ENCODE assay signal across 14 cellular contexts in genomic region chr4:17654701-17655100, GRCh38. TPM values are rescaled to one million over a fixed set of nuclear protein-coding genes. Genes with fewer than 3 reads are reported as not detected.
DNase-seq lines count a peak whose midpoint lies in the region; ATAC-seq and TF ChIP-seq lines count a peak whose summit lies in the region.
"Had no signal": no experiment of that assay in that cellular context is flagged by ENCODE, and none has a peak within 500 bp of the region (broad histone marks: within the 10 kb centered on the region; RNA-seq: fewer than 3 reads in every experiment).

No MANE protein-coding gene starts in this region.

- no peak overlapping the region for H3K27ac ChIP-seq in OCI-LY3 (ENCODE audit: low read length)
- H3K27ac ChIP-seq in ovary, result no peak overlapping the region
- H3K27ac ChIP-seq: KMS-11 had no signal

- TF ChIP-seq EP300 in ovary (IDR thresholded peaks at IDR 0.05), result no peak

- H3K9ac ChIP-seq in OCI-LY3 (ENCODE audit: low read length), result no peak overlapping the region
- H3K9ac ChIP-seq: KMS-11 had no signal

- H3K27me3 ChIP-seq in OCI-LY3 (ENCODE audit: low read depth, low read length), result peaks cover 4% of the 10 kb centered on the region; the same call in 1 of the 2 replicates
- no peaks in the 10 kb centered on the region for H3K27me3 ChIP-seq in ovary

- H3K4me1 ChIP-seq in OCI-LY3 (ENCODE audit: low read length) (peaks cover 10% of the 10 kb centered on the region), ovary (ENCODE audit: insufficient read depth) (no peaks in the 10 kb centered on the region)
- H3K4me1 ChIP-seq: Caco-2 had no signal

- no peak for TF ChIP-seq POLR2A in ovary (IDR thresholded peaks at IDR 0.05)

- no peak for TF ChIP-seq CTCF in OCI-LY3 (IDR thresholded peaks at IDR 0.05; ENCODE audit: low read depth, low read length)
- TF ChIP-seq CTCF in ovary (IDR thresholded peaks at IDR 0.05), result no peak

- 61 to 72% (median 64%) methylated on average over 8 of the region's 8 CpGs for WGBS in ovary, 3 donors

- no peaks in the 10 kb centered on the region for H4K20me1 ChIP-seq in OCI-LY3 (ENCODE audit: insufficient read depth, low read length)

- intact Hi-C loops in ovary (cut with DNase I), result no loop called here

- no peaks in the 10 kb centered on the region for H3K36me3 ChIP-seq in OCI-LY3 (replicated peaks; ENCODE audit: low read depth, low read length)
- no peaks in the 10 kb centered on the region for H3K36me3 ChIP-seq in ovary

- ATAC-seq in GM18861 (IDR thresholded peaks at IDR 0.05; ENCODE audit: unreplicated experiment) (peak; percentile 57), HG03175 (IDR thresholded peaks at IDR 0.05; ENCODE audit: unreplicated experiment) (peak; percentile 36), HG02885 (IDR thresholded peaks at IDR 0.05; ENCODE audit: poor library complexity, unreplicated experiment) (no peak), HG02884 (IDR thresholded peaks at IDR 0.05; ENCODE audit: unreplicated experiment) (no peak)
- ATAC-seq: CD8-positive, alpha-beta T cell had no signal

- H3K4me3 ChIP-seq in OCI-LY3 (ENCODE audit: low read length) (no peak overlapping the region), ovary (no peak overlapping the region)

- H2AFZ ChIP-seq in OCI-LY3 (ENCODE audit: low read depth, low read length), result no peak overlapping the region

- H3K9me3 ChIP-seq in OCI-LY3 (ENCODE audit: insufficient read depth, low read length), result no peaks in the 10 kb centered on the region
- no peaks in the 10 kb centered on the region for H3K9me3 ChIP-seq in ovary
- H3K9me3 ChIP-seq: Caco-2 had no signal

- peak overlapping the region; percentile 16; the same call in 1 of the 2 replicates for H3K4me2 ChIP-seq in OCI-LY3 (ENCODE audit: low read length)
- H3K4me2 ChIP-seq: KMS-11 had no signal

- H3K79me2 ChIP-seq in OCI-LY3 (ENCODE audit: low read length), result no peaks in the 10 kb centered on the region

- DNase-seq in ovary, result no peak
- no peak for DNase-seq in activated CD4-positive, alpha-beta T cell treated with anti-CD3 and anti-CD28 coated beads, Interleukin-2, amount 50 U/mL, for 1 hour
- DNase-seq: Caco-2; CD8-positive, alpha-beta T cell; DMS53; GF-D8; GOT3; H9 had no signal

RNA-seq across cellular contexts. Expression of gene MED28, which starts 40.3 kb away (rescaled TPM):
- total RNA-seq in ovary, result 10 to 100 TPM; 14.7 to 78.7 (median 62.1) TPM
- polyA plus RNA-seq in ovary, result 10 to 100 TPM; 17.5 to 22.4 TPM

Comparison
In these comparisons a context has a peak if more than half of its experiments do, and no peak if none do; other contexts are left out.
1. ATAC-seq: peak in GM18861 (single experiment) and HG03175 (single experiment); none in HG02885 (single experiment) and HG02884 (single experiment).